ENCODE assay signal across 15 cellular contexts in genomic region chr1:220368352-220369265, GRCh38.
A peak's percentile ranks its signal among the peaks of the same experiment; 100 is the strongest.
DNase-seq lines count a peak whose midpoint lies in the region; ATAC-seq, FAIRE-seq and TF ChIP-seq lines count a peak whose summit lies in the region.
"Had no signal": no experiment of that assay in that cellular context is flagged by ENCODE, and none has a peak within 500 bp of the region (broad histone marks: within the 10 kb centered on the region; RNA-seq: fewer than 3 reads in every experiment).

No MANE protein-coding gene starts in this region.

- no peak for TF ChIP-seq CTCF in bronchial epithelial cell (IDR thresholded peaks at IDR 0.05; ENCODE audit: insufficient read depth, low read length, severe bottlenecking)

- H3K36me3 Mint-ChIP-seq in naive thymus-derived CD4-positive, alpha-beta T cell = no peaks in the 10 kb centered on the region

- H3K79me2 ChIP-seq in mesendoderm (ENCODE audit: control insufficient read depth, insufficient read depth, low read length) = no peaks in the 10 kb centered on the region

- no peak overlapping the region for H3K23ac ChIP-seq in mesendoderm (ENCODE audit: low read length)

- no CpG with 5 or more reads among the region's 7 CpGs for WGBS in mesendoderm (ENCODE audit: extremely low coverage, insufficient coverage, low lambda C conversion rate)

- no peak overlapping the region for H3K27ac ChIP-seq in mesendoderm (ENCODE audit: low read depth, low read length)
- H3K27ac ChIP-seq in naive thymus-derived CD4-positive, alpha-beta T cell (ENCODE audit: low read depth, low read length) = no peak overlapping the region
- H3K27ac ChIP-seq: C4-2B, Peyer's patch, prostate gland, transverse colon had no signal

- H3K9me3 Mint-ChIP-seq in naive thymus-derived CD4-positive, alpha-beta T cell = peaks cover 0 to 13% (median 0%) of the 10 kb centered on the region in 11 donors

- peaks cover 12% of the 10 kb centered on the region for H3K4me1 ChIP-seq in mesendoderm (ENCODE audit: control insufficient read depth, low read depth, low read length)
- H3K4me1 ChIP-seq in naive thymus-derived CD4-positive, alpha-beta T cell (ENCODE audit: control insufficient read depth in 2 of 2, insufficient read depth in 2 of 2, low read length in 2 of 2) = no peaks in the 10 kb centered on the region
- H3K4me1 ChIP-seq: Peyer's patch, prostate gland, transverse colon had no signal

- H2BK5ac ChIP-seq in mesendoderm (ENCODE audit: low read length) = peak overlapping the region; percentile 5

- no peak for FAIRE-seq in bronchial epithelial cell (lab: Jason Lieb, UNC)

- H3K36me3 ChIP-seq in bronchial epithelial cell (ENCODE audit: control insufficient read depth, insufficient read depth, low read length) = no peaks in the 10 kb centered on the region
- no peaks in the 10 kb centered on the region for H3K36me3 ChIP-seq in mesendoderm (ENCODE audit: control insufficient read depth, insufficient read depth, low read length)
- no peaks in the 10 kb centered on the region for H3K36me3 ChIP-seq in naive thymus-derived CD4-positive, alpha-beta T cell (ENCODE audit: control insufficient read depth in 2 of 3, insufficient read depth in 3 of 3, low read length in 3 of 3)
- H3K36me3 ChIP-seq: Peyer's patch, prostate gland, transverse colon had no signal

- H3K56ac ChIP-seq in mesendoderm (ENCODE audit: low read length) = peak overlapping the region; percentile 63

- no peak overlapping the region for H3K9ac ChIP-seq in mesendoderm (ENCODE audit: low read length)

- no peak overlapping the region for H3K4ac ChIP-seq in mesendoderm (ENCODE audit: low read depth, low read length)

- H3K27me3 ChIP-seq in bronchial epithelial cell (ENCODE audit: control insufficient read depth, insufficient read depth, low read length) = no peaks in the 10 kb centered on the region
- no peaks in the 10 kb centered on the region for H3K27me3 ChIP-seq in mesendoderm (ENCODE audit: insufficient read depth, low read length, poor library complexity)
- no peaks in the 10 kb centered on the region for H3K27me3 ChIP-seq in naive thymus-derived CD4-positive, alpha-beta T cell (ENCODE audit: control insufficient read depth in 2 of 2, insufficient read depth in 2 of 2, low read length in 2 of 2)
- H3K27me3 ChIP-seq: Peyer's patch, transverse colon had no signal

- no peak overlapping the region for H3K4me3 Mint-ChIP-seq in naive thymus-derived CD4-positive, alpha-beta T cell

- H3K27me3 Mint-ChIP-seq in naive thymus-derived CD4-positive, alpha-beta T cell = peaks cover 1 to 37% (median 25%) of the 10 kb centered on the region in 5 donors

- H4K5ac ChIP-seq in mesendoderm (ENCODE audit: low read length) = no peak overlapping the region

- peak; percentile 50 for DNase-seq in HPDE6-E6E7 (ENCODE audit: extremely low spot score)
- peak; percentile 77 for DNase-seq in bronchial epithelial cell (ENCODE audit: low read depth)
- DNase-seq in mesendoderm = peak; percentile 89
- DNase-seq in NCI-H2107 (lab: John Stamatoyannopoulos, UW) = no peak
- no peak for DNase-seq in naive thymus-derived CD4-positive, alpha-beta T cell
- no peak for DNase-seq in dermis blood vessel endothelial cell
- DNase-seq: caudate nucleus, IMR-90, NCI-H2029, Peyer's patch, transverse colon had no signal

- H3K27ac Mint-ChIP-seq in naive thymus-derived CD4-positive, alpha-beta T cell = no peak overlapping the region

- no peaks in the 10 kb centered on the region for H3K9me3 ChIP-seq in naive thymus-derived CD4-positive, alpha-beta T cell (ENCODE audit: control insufficient read depth in 2 of 3, low read length in 3 of 3)
- H3K9me3 ChIP-seq: Peyer's patch, prostate gland, transverse colon had no signal

- H2AK5ac ChIP-seq in mesendoderm (ENCODE audit: low read length) = no peak overlapping the region

- POLR2A ChIA-PET in naive thymus-derived CD4-positive, alpha-beta T cell (lab: Charles Lee) = no interaction called here

- H2BK120ac ChIP-seq in mesendoderm (ENCODE audit: low read depth, low read length) = no peak overlapping the region

- no peaks in the 10 kb centered on the region for H3K4me1 Mint-ChIP-seq in naive thymus-derived CD4-positive, alpha-beta T cell

- no peak overlapping the region for H3K18ac ChIP-seq in mesendoderm (ENCODE audit: low read length)

- H3K4me2 ChIP-seq in mesendoderm (ENCODE audit: low read length) = no peak overlapping the region

- H4K8ac ChIP-seq in mesendoderm (ENCODE audit: low read depth, low read length) = no peak overlapping the region

- CTCF ChIA-PET in naive thymus-derived CD4-positive, alpha-beta T cell (lab: Charles Lee) = no interaction called here

- no peaks in the 10 kb centered on the region for H3K79me1 ChIP-seq in mesendoderm (ENCODE audit: low read length)

- intact Hi-C loops in naive thymus-derived CD4-positive, alpha-beta T cell (cut with micrococcal nuclease) = no loop called here

- ATAC-seq in GM18520 (IDR thresholded peaks at IDR 0.05; ENCODE audit: unreplicated experiment) = peak; percentile 56
- ATAC-seq in naive thymus-derived CD4-positive, alpha-beta T cell = no peak
- ATAC-seq in GM19397 (IDR thresholded peaks at IDR 0.05; ENCODE audit: unreplicated experiment) = no peak

- H3K4me3 ChIP-seq in bronchial epithelial cell (ENCODE audit: low read depth, low read length) = no peak overlapping the region
- H3K4me3 ChIP-seq in mesendoderm (ENCODE audit: low read length) = no peak overlapping the region
- H3K4me3 ChIP-seq in naive thymus-derived CD4-positive, alpha-beta T cell (ENCODE audit: low read length) = no peak overlapping the region
- H3K4me3 ChIP-seq: Peyer's patch, prostate gland, transverse colon had no signal

- H2BK15ac ChIP-seq in mesendoderm (replicated peaks; ENCODE audit: low read depth) = no peak overlapping the region

Comparison
In these comparisons a context has a peak if more than half of its experiments do, and no peak if none do; other contexts are left out.
1. DNase-seq: peak in HPDE6-E6E7 (single experiment), bronchial epithelial cell (single experiment) and mesendoderm (single experiment); none in NCI-H2107 (single experiment), naive thymus-derived CD4-positive, alpha-beta T cell (0 of 9) and dermis blood vessel endothelial cell (single experiment).